In the genomic region with DNA sequence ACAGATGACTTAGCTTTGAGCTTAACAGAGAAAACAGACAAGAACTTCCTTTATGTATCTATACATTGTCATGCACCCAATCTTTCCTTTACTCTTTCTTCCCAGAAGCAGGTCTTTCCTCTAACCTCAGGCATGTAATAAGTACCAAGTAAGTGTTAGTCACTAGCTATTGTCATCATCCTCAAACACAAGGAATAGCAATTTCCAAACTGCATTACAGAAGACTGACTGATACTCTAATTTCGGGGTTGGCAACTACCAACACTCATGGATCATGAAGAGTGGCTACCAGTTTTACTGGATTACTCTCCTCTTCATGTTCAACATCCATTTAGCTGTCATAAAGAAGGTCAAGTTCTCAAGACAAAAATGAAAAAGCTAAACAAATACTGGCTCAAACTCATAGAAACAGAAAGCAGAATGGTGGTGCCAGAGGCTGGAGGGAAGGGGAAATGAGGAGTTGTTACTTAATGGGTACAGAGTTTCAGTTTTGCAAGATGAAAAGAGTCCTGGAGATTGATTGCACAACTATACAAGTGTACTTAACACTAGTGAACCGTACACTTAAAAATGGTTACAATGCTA, we compare ENCODE assay signal across 8 cellular contexts.
DNase-seq lines count a peak whose midpoint lies in the region; TF ChIP-seq lines count a peak whose summit lies in the region.

No MANE protein-coding gene starts in this region.

- peak overlapping the region; percentile 80 for H3K27ac ChIP-seq in HL-60 (replicated peaks)
- peak overlapping the region; percentile 69 for H3K27ac ChIP-seq in temporal lobe (ENCODE audit: low read depth, low read length)

- H3K4me1 Mint-ChIP-seq in activated naive CD4-positive, alpha-beta T cell treated with anti-CD3 and anti-CD28 coated beads, Interleukin-2, amount 10 ng/mL, durations not matched to agents 7 days and 5 days: peaks cover 63% of the 10 kb centered on the region
- H3K4me1 Mint-ChIP-seq in activated CD4-positive, alpha-beta memory T cell treated with anti-CD3 and anti-CD28 coated beads for 36 hours (ENCODE audit: low read depth): peaks cover 77% of the 10 kb centered on the region

- peaks cover 5% of the 10 kb centered on the region for H3K36me3 Mint-ChIP-seq in activated naive CD4-positive, alpha-beta T cell treated with anti-CD3 and anti-CD28 coated beads, Interleukin-2, amount 10 ng/mL, durations not matched to agents 7 days and 5 days
- peaks cover 3% of the 10 kb centered on the region for H3K36me3 Mint-ChIP-seq in activated CD4-positive, alpha-beta memory T cell treated with anti-CD3 and anti-CD28 coated beads for 36 hours

- intact Hi-C loops in activated CD4-positive, alpha-beta memory T cell treated with anti-CD3 and anti-CD28 coated beads for 36 hours (cut with micrococcal nuclease): loop anchor here (1.0 kb wide), 11 partner anchors 17 to 133 kb away; no protein-coding TSS in a partner anchor

- H3K27ac Mint-ChIP-seq in activated naive CD4-positive, alpha-beta T cell treated with anti-CD3 and anti-CD28 coated beads, Interleukin-2, amount 10 ng/mL, durations not matched to agents 7 days and 5 days: peak overlapping the region; percentile 82
- peak overlapping the region; percentile 92 for H3K27ac Mint-ChIP-seq in activated CD4-positive, alpha-beta memory T cell treated with anti-CD3 and anti-CD28 coated beads for 36 hours

- DNase-seq in activated naive CD4-positive, alpha-beta T cell treated with anti-CD3 and anti-CD28 coated beads, Interleukin-2, amount 10 ng/mL, durations not matched to agents 7 days and 5 days: peak; percentile 43
- DNase-seq in activated naive CD4-positive, alpha-beta T cell treated with anti-CD3 and anti-CD28 coated beads, Interleukin-2, amount 50 U/mL, for 16 hours: no peak
- peak; percentile 49 to 71 for DNase-seq in HL-60 (ENCODE audit: low read depth in 1 of 2, low spot score in 1 of 2)
- peak; percentile 42 for DNase-seq in activated CD4-positive, alpha-beta memory T cell treated with anti-CD3 and anti-CD28 coated beads for 36 hours
- peak; percentile 22 for DNase-seq in hepatic stellate cell (ENCODE audit: low spot score)
- DNase-seq in NCI-H82 (lab: John Stamatoyannopoulos, UW): no peak
- DNase-seq in iPS-NIHi11 (ENCODE audit: low spot score): no peak

- POLR2A ChIA-PET in activated CD4-positive, alpha-beta memory T cell treated with anti-CD3 and anti-CD28 coated beads for 36 hours (lab: Charles Lee): interaction anchor here (0.6 to 2.7 kb wide), 19 partner anchors 14 to 134 kb away, joined by 3 to 25 read pairs (median 6); partner anchors contain the start of gene SIK3

- H3K4me3 Mint-ChIP-seq in activated naive CD4-positive, alpha-beta T cell treated with anti-CD3 and anti-CD28 coated beads, Interleukin-2, amount 10 ng/mL, durations not matched to agents 7 days and 5 days: peak overlapping the region; percentile 25
- peak overlapping the region; percentile 63 for H3K4me3 Mint-ChIP-seq in activated CD4-positive, alpha-beta memory T cell treated with anti-CD3 and anti-CD28 coated beads for 36 hours

- H3K27me3 ChIP-seq in HL-60 (ENCODE audit: insufficient read depth, poor library complexity, severe bottlenecking): no peaks in the 10 kb centered on the region

- no peaks in the 10 kb centered on the region for H3K9me3 Mint-ChIP-seq in activated naive CD4-positive, alpha-beta T cell treated with anti-CD3 and anti-CD28 coated beads, Interleukin-2, amount 10 ng/mL, durations not matched to agents 7 days and 5 days
- H3K9me3 Mint-ChIP-seq in activated CD4-positive, alpha-beta memory T cell treated with anti-CD3 and anti-CD28 coated beads for 36 hours: no peaks in the 10 kb centered on the region

- no peaks in the 10 kb centered on the region for H3K27me3 Mint-ChIP-seq in activated naive CD4-positive, alpha-beta T cell treated with anti-CD3 and anti-CD28 coated beads, Interleukin-2, amount 10 ng/mL, durations not matched to agents 7 days and 5 days
- H3K27me3 Mint-ChIP-seq in activated CD4-positive, alpha-beta memory T cell treated with anti-CD3 and anti-CD28 coated beads for 36 hours: no peaks in the 10 kb centered on the region

- CTCF ChIA-PET in activated naive CD4-positive, alpha-beta T cell treated with anti-CD3 and anti-CD28 coated beads, Interleukin-2, amount 10 ng/mL, durations not matched to agents 7 days and 5 days (lab: Charles Lee): interaction anchor here (0.6 to 1.6 kb wide), 6 partner anchors 8 to 111 kb away, joined by 3 to 9 read pairs (median 5); no protein-coding TSS in a partner anchor
- CTCF ChIA-PET in activated CD4-positive, alpha-beta memory T cell treated with anti-CD3 and anti-CD28 coated beads for 36 hours (lab: Charles Lee): interaction anchor here (0.7 to 1.8 kb wide), 17 partner anchors 9 to 240 kb away, joined by 3 to 9 read pairs (median 3); no protein-coding TSS in a partner anchor

- TF ChIP-seq CTCF in HL-60 (IDR thresholded peaks at IDR 0.05; ENCODE audit: insufficient read depth, low read length): no peak

- peak overlapping the region; percentile 27 for H3K4me3 ChIP-seq in HL-60 (replicated peaks; ENCODE audit: insufficient read depth, low read length)

Comparison
In these comparisons a context has a peak if more than half of its experiments do, and no peak if none do; other contexts are left out.
1. DNase-seq: peak in activated naive CD4-positive, alpha-beta T cell treated with anti-CD3 and anti-CD28 coated beads, Interleukin-2, amount 10 ng/mL, durations not matched to agents 7 days and 5 days (single experiment), HL-60 (2 of 2), activated CD4-positive, alpha-beta memory T cell treated with anti-CD3 and anti-CD28 coated beads for 36 hours (single experiment) and hepatic stellate cell (single experiment); none in activated naive CD4-positive, alpha-beta T cell treated with anti-CD3 and anti-CD28 coated beads, Interleukin-2, amount 50 U/mL, for 16 hours (single experiment), NCI-H82 (single experiment) and iPS-NIHi11 (single experiment).